ENCODE assay signal across 30 cellular contexts in genomic region chr14:93928184-93929047, GRCh38. TPM values are rescaled to one million over a fixed set of nuclear protein-coding genes. Genes with fewer than 3 reads are reported as not detected.
"Had no signal": no experiment of that assay in that cellular context is flagged by ENCODE, and none has a peak within 500 bp of the region (broad histone marks: within the 10 kb centered on the region; RNA-seq: fewer than 3 reads in every experiment).

No MANE protein-coding gene starts in this region.

- ATAC-seq: activated CD8-positive, alpha-beta T cell treated with anti-CD3 and anti-CD28 coated beads for 36 hours; activated T-cell treated with anti-CD3 and anti-CD28 coated beads, Interleukin-2, amount 50 U/mL, for 4 hours; activated T-helper 17 cell treated with anti-CD3 and anti-CD28 coated beads, Interleukin-2, amount 50 U/mL, for 72 hours; stimulated activated effector memory CD8-positive, alpha-beta T cell treated with anti-CD3 and anti-CD28 coated beads, Interleukin-12 subunit alpha, Interleukin-12 subunit beta, amount 100 ng/mL, for 72 hours had no signal

- H3K36me3 Mint-ChIP-seq: mesothelial cell of epicardium; naive B cell; stimulated activated effector memory CD8-positive, alpha-beta T cell treated with anti-CD3 and anti-CD28 coated beads, Interleukin-12 subunit alpha, Interleukin-12 subunit beta, amount 100 ng/mL, for 72 hours had no signal

- H3K4me1 Mint-ChIP-seq: activated B cell treated with CpG ODN at 0.5 μM for 24 hours; activated T-helper 17 cell treated with anti-CD3 and anti-CD28 coated beads, Interleukin-2, amount 50 U/mL, for 72 hours; mesothelial cell of epicardium; naive B cell; stimulated activated effector memory CD8-positive, alpha-beta T cell treated with anti-CD3 and anti-CD28 coated beads, Interleukin-12 subunit alpha, Interleukin-12 subunit beta, amount 100 ng/mL, for 72 hours had no signal

- H3K4me3 ChIP-seq: esophagus muscularis mucosa, heart right ventricle, sigmoid colon, stomach, thyroid gland had no signal

- H3K4me1 ChIP-seq: heart right ventricle had no signal

- H3K36me3 ChIP-seq: brain microvascular endothelial cell, thyroid gland, upper lobe of left lung had no signal

- H3K27ac ChIP-seq: brain microvascular endothelial cell, esophagus muscularis mucosa, heart right ventricle had no signal

- H3K27me3 ChIP-seq: brain microvascular endothelial cell, esophagus muscularis mucosa, heart right ventricle, sigmoid colon, stomach, thyroid gland, upper lobe of left lung had no signal

- H3K4me3 Mint-ChIP-seq: activated B cell treated with CpG ODN at 0.5 μM for 24 hours; activated CD8-positive, alpha-beta T cell treated with anti-CD3 and anti-CD28 coated beads for 36 hours; activated T-cell treated with anti-CD3 and anti-CD28 coated beads, Interleukin-2, amount 50 U/mL, for 4 hours; activated T-helper 17 cell treated with anti-CD3 and anti-CD28 coated beads, Interleukin-2, amount 50 U/mL, for 72 hours; mesothelial cell of epicardium; naive B cell; nephron progenitor cell; stimulated activated effector memory CD8-positive, alpha-beta T cell treated with anti-CD3 and anti-CD28 coated beads, Interleukin-12 subunit alpha, Interleukin-12 subunit beta, amount 100 ng/mL, for 72 hours; T-helper 2 cell treated with Interferon-gamma antibody and Interleukin-4, amounts not matched to agents 5 μg/mL and 100 μg/mL, for 36 hours had no signal

- H3K27me3 Mint-ChIP-seq: activated B cell treated with CpG ODN at 0.5 μM for 24 hours; activated CD8-positive, alpha-beta T cell treated with anti-CD3 and anti-CD28 coated beads for 36 hours had no signal

- DNase-seq: activated B cell treated with CpG ODN at 0.5 μM for 24 hours; activated CD4-positive, alpha-beta T cell treated with anti-CD3 and anti-CD28 coated beads, Interleukin-2, amount 50 U/mL, for 1 hour; activated CD8-positive, alpha-beta T cell treated with anti-CD3 and anti-CD28 coated beads for 36 hours; activated gamma-delta T cell treated with Interleukin-2 at 50 U/mL for 16 hours; activated naive CD4-positive, alpha-beta T cell treated with anti-CD3 and anti-CD28 coated beads, Interleukin-2, amount 50 U/mL, for 16 hours; activated T-cell treated with anti-CD3 and anti-CD28 coated beads, Interleukin-2, amount 50 U/mL, for 4 hours; amniotic stem cell; brain microvascular endothelial cell; foreskin melanocyte; heart right ventricle; mammary epithelial cell; naive B cell; nephron progenitor cell; sigmoid colon; small intestine; stimulated activated CD4-positive, alpha-beta T cell treated with anti-CD3 and anti-CD28 coated beads, Interleukin-4, amount 100 ng/mL, for 24 hours; stomach; T-helper 1 cell had no signal

- H3K9me3 Mint-ChIP-seq: activated B cell treated with CpG ODN at 0.5 μM for 24 hours; activated CD8-positive, alpha-beta T cell treated with anti-CD3 and anti-CD28 coated beads for 36 hours; activated T-cell treated with anti-CD3 and anti-CD28 coated beads, Interleukin-2, amount 50 U/mL, for 4 hours; activated T-helper 17 cell treated with anti-CD3 and anti-CD28 coated beads, Interleukin-2, amount 50 U/mL, for 72 hours; mesothelial cell of epicardium; naive B cell; nephron progenitor cell; stimulated activated effector memory CD8-positive, alpha-beta T cell treated with anti-CD3 and anti-CD28 coated beads, Interleukin-12 subunit alpha, Interleukin-12 subunit beta, amount 100 ng/mL, for 72 hours; T-helper 2 cell treated with Interferon-gamma antibody and Interleukin-4, amounts not matched to agents 5 μg/mL and 100 μg/mL, for 36 hours had no signal

- H3K9me3 ChIP-seq: esophagus muscularis mucosa, heart right ventricle, sigmoid colon, stomach, thyroid gland, upper lobe of left lung had no signal

- H3K27ac Mint-ChIP-seq: activated B cell treated with CpG ODN at 0.5 μM for 24 hours; activated CD8-positive, alpha-beta T cell treated with anti-CD3 and anti-CD28 coated beads for 36 hours; activated T-helper 17 cell treated with anti-CD3 and anti-CD28 coated beads, Interleukin-2, amount 50 U/mL, for 72 hours; mesothelial cell of epicardium; naive B cell; nephron progenitor cell; stimulated activated effector memory CD8-positive, alpha-beta T cell treated with anti-CD3 and anti-CD28 coated beads, Interleukin-12 subunit alpha, Interleukin-12 subunit beta, amount 100 ng/mL, for 72 hours; T-helper 2 cell treated with Interferon-gamma antibody and Interleukin-4, amounts not matched to agents 5 μg/mL and 100 μg/mL, for 36 hours had no signal

RNA-seq across cellular contexts. Expression of gene FAM181A, which starts 1.3 kb away (rescaled TPM):
- total RNA-seq: activated B cell treated with CpG ODN at 0.5 μM for 24 hours; activated CD8-positive, alpha-beta T cell treated with anti-CD3 and anti-CD28 coated beads for 36 hours; activated T-cell treated with anti-CD3 and anti-CD28 coated beads, Interleukin-2, amount 50 U/mL, for 4 hours; activated T-helper 17 cell treated with anti-CD3 and anti-CD28 coated beads, Interleukin-2, amount 50 U/mL, for 72 hours; astrocyte; chondrocyte; esophagus muscularis mucosa; glomerular endothelial cell; heart right ventricle; liver; mesothelial cell of epicardium; omental fat pad; sigmoid colon; stomach had no signal
- polyA plus RNA-seq: heart right ventricle, liver, sigmoid colon, small intestine, stomach had no signal
